ENCODE assay signal across 9 cellular contexts in genomic region chr11:77046060-77046501, GRCh38. TPM values are rescaled to one million over a fixed set of nuclear protein-coding genes. Genes with fewer than 3 reads are reported as not detected.
DNase-seq lines count a peak whose midpoint lies in the region; TF ChIP-seq lines count a peak whose summit lies in the region.
"Had no signal": no experiment of that assay in that cellular context is flagged by ENCODE, and none has a peak within 500 bp of the region (broad histone marks: within the 10 kb centered on the region; RNA-seq: fewer than 3 reads in every experiment).

No MANE protein-coding gene starts in this region.

- POLR2A ChIA-PET in HEK293T (lab: Yijun Ruan, JAX), result no interaction called here

- no peak overlapping the region for H3K27ac ChIP-seq in SJSA1
- H3K27ac ChIP-seq: skin epidermis had no signal

- peak overlapping the region; percentile 18; the same call in 1 of the 2 replicates for H3K4me3 ChIP-seq in SJSA1
- H3K4me3 ChIP-seq: skin epidermis had no signal

- peaks cover 10% of the 10 kb centered on the region for H3K4me1 ChIP-seq in SJSA1 (replicated peaks)

- no peaks in the 10 kb centered on the region for H3K27me3 ChIP-seq in SJSA1 (replicated peaks)

- H3K36me3 ChIP-seq in SJSA1, result no peaks in the 10 kb centered on the region

- peak; percentile 75 for DNase-seq in COLO668 (lab: John Stamatoyannopoulos, UW; ENCODE audit: unreplicated experiment)
- peak; percentile 76 for DNase-seq in HEK293T (ENCODE audit: extremely low spot score)
- peak in 1 of 2 experiments; percentile 42 for DNase-seq in SJSA1 (ENCODE audit: low read depth in 1 of 2, low spot score in 2 of 2)
- DNase-seq in activated naive CD8-positive, alpha-beta T cell treated with anti-CD3 and anti-CD28 coated beads, Interleukin-2, amount 50 U/mL, for 16 hours (ENCODE audit: low read depth, low spot score), result peak; percentile 25
- DNase-seq in hepatic stellate cell (ENCODE audit: low spot score), result peak; percentile 68
- peak in 2 of 3 donors; percentile 47 to 56 for DNase-seq in stimulated activated CD4-positive, alpha-beta T cell treated with anti-CD3 and anti-CD28 coated beads, Interleukin-12 subunit alpha, Interleukin-12 subunit beta, amount 100 ng/mL, for 48 hours (ENCODE audit: low read depth in 2 of 3, low spot score in 1 of 3)
- DNase-seq in NCI-H2171 treated with DMSO at 0.1 percent for 48 hours (lab: John Stamatoyannopoulos, UW), result no peak
- DNase-seq in ureter (ENCODE audit: low spot score), result no peak

- CTCF ChIA-PET in HEK293T (lab: Yijun Ruan, JAX), result interaction anchor here (1.0 to 2.1 kb wide), 5 partner anchors 25 to 312 kb away, joined by 3 to 10 read pairs (median 4); no protein-coding TSS in a partner anchor

- no peaks in the 10 kb centered on the region for H3K9me3 ChIP-seq in SJSA1 (replicated peaks)

TF ChIP-seq in HEK293T, 16 proteins besides CTCF, POLR2A, EP300 and RAD21:
- TF ChIP-seq SUZ12 (IDR thresholded peaks at IDR 0.05) (no peak), CTBP1 (IDR thresholded peaks at IDR 0.05; ENCODE audit: borderline replicate concordance) (no peak), FOXM1 (IDR thresholded peaks at IDR 0.05; ENCODE audit: borderline replicate concordance) (no peak), HDGF (IDR thresholded peaks at IDR 0.05; ENCODE audit: borderline replicate concordance) (no peak), SP1 (IDR thresholded peaks at IDR 0.05) (no peak), ZNF384 (IDR thresholded peaks at IDR 0.05) (no peak), L3MBTL2 (conservative IDR thresholded peaks at IDR 0.05) (no peak), LEF1 (IDR thresholded peaks at IDR 0.05; ENCODE audit: borderline replicate concordance) (no peak)

RNA-seq across cellular contexts. Expression of gene B3GNT6, which starts 11.9 kb away (rescaled TPM):
- total RNA-seq in SJSA1 (2014; rRNA removed; shearing (Covaris generic)), result 0.58 TPM in 1 of 2 replicates, not detected in the other
- total RNA-seq in ureter, result not detected

RNA-seq across cellular contexts. Expression of gene CAPN5, which starts 20.7 kb away (rescaled TPM):
- 8.7 and 10.4 TPM in 2 replicates for total RNA-seq in SJSA1 (2014; rRNA removed; shearing (Covaris generic))
- total RNA-seq in ureter, result 143 TPM

RNA-seq across cellular contexts. Expression of gene OMP, which starts 56.6 kb away (rescaled TPM):
- total RNA-seq in SJSA1 (2014; rRNA removed; shearing (Covaris generic)), result not detected in 2 replicates
- 9.6 TPM for total RNA-seq in ureter

Comparison
In these comparisons a context has a peak if more than half of its experiments do, and no peak if none do; other contexts are left out.
1. DNase-seq: peak in COLO668 (single experiment), HEK293T (single experiment), activated naive CD8-positive, alpha-beta T cell treated with anti-CD3 and anti-CD28 coated beads, Interleukin-2, amount 50 U/mL, for 16 hours (single experiment), hepatic stellate cell (single experiment) and stimulated activated CD4-positive, alpha-beta T cell treated with anti-CD3 and anti-CD28 coated beads, Interleukin-12 subunit alpha, Interleukin-12 subunit beta, amount 100 ng/mL, for 48 hours (2 of 3); none in NCI-H2171 treated with DMSO at 0.1 percent for 48 hours (single experiment) and ureter (single experiment).
2. RNA of gene CAPN5, which starts 20.7 kb away (total RNA-seq): 143 TPM in ureter (single experiment); 8.7 to 10.4 TPM in SJSA1; every median in the first group is over 10 times any median in the second.
3. RNA of gene OMP, which starts 56.6 kb away (total RNA-seq): 9.6 TPM in ureter (single experiment); not detected in SJSA1; every median in the first group is over 10 times any median in the second.